ENCODE assay signal across 10 cellular contexts in the genomic region with DNA sequence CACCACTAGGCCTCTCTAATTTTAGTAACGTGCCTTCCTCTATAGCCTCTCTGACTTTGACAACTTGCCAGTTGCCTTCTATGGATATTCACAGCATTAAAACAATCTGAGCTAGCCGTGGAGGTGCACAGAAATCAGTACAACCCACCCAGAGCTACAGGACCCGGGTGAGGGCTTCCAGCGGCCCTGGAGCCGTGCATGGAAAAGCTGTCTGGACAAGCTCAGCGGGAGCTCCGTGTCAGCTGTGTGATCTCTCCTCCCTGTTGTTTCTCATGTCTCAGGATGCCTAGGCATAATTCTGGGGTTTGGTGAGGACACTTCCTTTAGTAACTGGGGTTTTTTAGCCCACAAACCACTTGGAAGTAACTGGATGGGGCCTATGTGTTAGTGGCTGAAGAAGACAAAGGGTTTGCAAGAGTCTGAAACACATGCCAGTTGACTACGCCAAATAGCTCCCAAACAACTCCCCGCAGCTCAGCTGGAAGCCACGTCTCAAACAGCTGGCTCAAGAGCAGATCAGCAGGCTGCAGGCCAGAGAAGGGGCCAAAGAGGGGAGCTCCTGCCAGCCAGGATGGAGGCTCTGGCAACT. TPM values are rescaled to one million over a fixed set of nuclear protein-coding genes. Genes with fewer than 3 reads are reported as not detected.
DNase-seq lines count a peak whose midpoint lies in the region; ATAC-seq and TF ChIP-seq lines count a peak whose summit lies in the region.
"Had no signal": no experiment of that assay in that cellular context is flagged by ENCODE, and none has a peak within 500 bp of the region (broad histone marks: within the 10 kb centered on the region; RNA-seq: fewer than 3 reads in every experiment).

No MANE protein-coding gene starts in this region.

- no peak for TF ChIP-seq POLR2A in vagina (IDR thresholded peaks at IDR 0.05)

- ATAC-seq in CD4-positive, alpha-beta T cell (ENCODE audit: poor library complexity), result no peak

- H3K27me3 ChIP-seq in vagina, result no peaks in the 10 kb centered on the region
- H3K27me3 ChIP-seq in CD4-positive, alpha-beta T cell (ENCODE audit: control insufficient read depth, insufficient read depth, low read length), result no peaks in the 10 kb centered on the region
- H3K27me3 ChIP-seq: pancreas had no signal

- no peaks in the 10 kb centered on the region for H3K9me3 ChIP-seq in vagina
- H3K9me3 ChIP-seq in CD4-positive, alpha-beta T cell (ENCODE audit: control insufficient read depth, low read length), result no peaks in the 10 kb centered on the region
- H3K9me3 ChIP-seq: pancreas had no signal

- peaks cover 39% of the 10 kb centered on the region for H3K4me1 ChIP-seq in vagina
- H3K4me1 ChIP-seq: pancreas had no signal

- H3K4me3 ChIP-seq in coronary artery, result peak overlapping the region; percentile 9
- no peak overlapping the region for H3K4me3 ChIP-seq in vagina
- H3K4me3 ChIP-seq: pancreas had no signal

- H3K27ac Mint-ChIP-seq in activated naive CD4-positive, alpha-beta T cell treated with anti-CD3 and anti-CD28 coated beads, Interleukin-2, amount 50 U/mL, for 24 hours, result peak overlapping the region; percentile 5
- H3K27ac Mint-ChIP-seq in CD4-positive, alpha-beta T cell, result no peak overlapping the region

- intact Hi-C loops in vagina (cut with DNase I), result loop anchor here (2.0 to 10.0 kb wide), 3 partner anchors 50 to 242 kb away; a partner anchor contains a TSS
- intact Hi-C loops in CD4-positive, alpha-beta T cell (cut with DNase I, micrococcal nuclease), result loop anchor here in 1 of 2 experiments (1.0 to 5.0 kb wide), 5 partner anchors 70 to 292 kb away; a partner anchor contains a TSS

- peaks cover 2% of the 10 kb centered on the region for H3K36me3 Mint-ChIP-seq in activated naive CD4-positive, alpha-beta T cell treated with anti-CD3 and anti-CD28 coated beads, Interleukin-2, amount 50 U/mL, for 24 hours
- peaks cover 58% of the 10 kb centered on the region for H3K36me3 Mint-ChIP-seq in CD4-positive, alpha-beta T cell (ENCODE audit: low read depth)

- H3K9me3 Mint-ChIP-seq in activated naive CD4-positive, alpha-beta T cell treated with anti-CD3 and anti-CD28 coated beads, Interleukin-2, amount 50 U/mL, for 24 hours, result no peaks in the 10 kb centered on the region
- H3K9me3 Mint-ChIP-seq in CD4-positive, alpha-beta T cell, result no peaks in the 10 kb centered on the region
- H3K9me3 Mint-ChIP-seq: CD8-positive, alpha-beta memory T cell had no signal

- DNase-seq in activated naive CD4-positive, alpha-beta T cell (lab: John Stamatoyannopoulos, UW), result no peak
- no peak for DNase-seq in coronary artery (ENCODE audit: low spot score)
- peak; percentile 44 for DNase-seq in mucosa of gallbladder (ENCODE audit: low spot score)
- no peak for DNase-seq in vagina (ENCODE audit: extremely low spot score in 2 of 2)
- no peak for DNase-seq in stimulated activated naive CD4-positive, alpha-beta T cell treated with Interleukin-2 at 50 U/mL for 16 hours (lab: John Stamatoyannopoulos, UW)
- DNase-seq in CD4-positive, alpha-beta T cell, result no peak
- DNase-seq in activated effector memory CD4-positive, alpha-beta T cell treated with anti-CD3 and anti-CD28 coated beads, Interleukin-2, amount 50 U/mL, for 16 hours, result no peak
- DNase-seq: CD8-positive, alpha-beta memory T cell had no signal

- CTCF ChIA-PET in CD4-positive, alpha-beta T cell (lab: Charles Lee), result interaction anchor here (1.3 to 7.3 kb wide), 15 partner anchors 33 to 248 kb away, joined by 3 to 129 read pairs (median 8); a partner anchor contains a TSS

- no peak overlapping the region for H3K4me3 Mint-ChIP-seq in activated naive CD4-positive, alpha-beta T cell treated with anti-CD3 and anti-CD28 coated beads, Interleukin-2, amount 50 U/mL, for 24 hours
- no peak overlapping the region for H3K4me3 Mint-ChIP-seq in CD4-positive, alpha-beta T cell
- H3K4me3 Mint-ChIP-seq: CD8-positive, alpha-beta memory T cell had no signal

- H3K27me3 Mint-ChIP-seq in activated naive CD4-positive, alpha-beta T cell treated with anti-CD3 and anti-CD28 coated beads, Interleukin-2, amount 50 U/mL, for 24 hours, result no peaks in the 10 kb centered on the region
- H3K27me3 Mint-ChIP-seq in CD4-positive, alpha-beta T cell, result no peaks in the 10 kb centered on the region
- H3K27me3 Mint-ChIP-seq: CD8-positive, alpha-beta memory T cell had no signal

- no peak for TF ChIP-seq CTCF in coronary artery (IDR thresholded peaks at IDR 0.05)
- no peak for TF ChIP-seq CTCF in vagina (IDR thresholded peaks at IDR 0.05)
- no peak for TF ChIP-seq CTCF in CD4-positive, alpha-beta T cell (IDR thresholded peaks at IDR 0.05)

- H3K4me1 Mint-ChIP-seq in activated naive CD4-positive, alpha-beta T cell treated with anti-CD3 and anti-CD28 coated beads, Interleukin-2, amount 50 U/mL, for 24 hours, result peaks cover 8% of the 10 kb centered on the region
- H3K4me1 Mint-ChIP-seq in CD4-positive, alpha-beta T cell (ENCODE audit: low read depth), result peaks cover 4% of the 10 kb centered on the region

- POLR2A ChIA-PET in CD4-positive, alpha-beta T cell (lab: Charles Lee), result interaction anchor here (1.1 to 1.8 kb wide), 3 partner anchors 140 to 242 kb away, joined by 3 to 15 read pairs (median 4); a partner anchor contains a TSS

- H3K27ac ChIP-seq in coronary artery, result peak overlapping the region; percentile 88 to 97
- H3K27ac ChIP-seq in vagina, result peak overlapping the region; percentile 89
- H3K27ac ChIP-seq in CD4-positive, alpha-beta T cell (ENCODE audit: low read depth, low read length), result no peak overlapping the region

- peaks cover 0 to 44% of the 10 kb centered on the region in 2 donors for H3K36me3 ChIP-seq in vagina

RNA-seq across cellular contexts. Expression of a gene that starts 52.9 kb away (rescaled TPM):
- total RNA-seq in mucosa of gallbladder (60.1 TPM), vagina (38.1 TPM)
- total RNA-seq in CD4-positive, alpha-beta T cell, result 10 to 100 TPM; 21.1 to 24.2 TPM
